Comparison of ENCODE assay signal across 21 cellular contexts in genomic region chr1:160670701-160671100, GRCh38. TPM values are rescaled to one million over a fixed set of nuclear protein-coding genes. Genes with fewer than 3 reads are reported as not detected.
"Had no signal": no experiment of that assay in that cellular context is flagged by ENCODE, and none has a peak within 500 bp of the region (broad histone marks: within the 10 kb centered on the region; RNA-seq: fewer than 3 reads in every experiment).

No MANE protein-coding gene starts in this region.

- H3K9me3 ChIP-seq: colonic mucosa, gastrocnemius medialis, SJSA1, vagina had no signal

- H3K27ac ChIP-seq: brain microvascular endothelial cell, colonic mucosa, gastrocnemius medialis, left ventricle myocardium inferior, psoas muscle, SJSA1, skin epidermis, stomach, vagina had no signal

- H3K27me3 ChIP-seq: brain microvascular endothelial cell, colonic mucosa, SJSA1, vagina had no signal

- ATAC-seq: gastrocnemius medialis, psoas muscle, right cardiac atrium had no signal

- FAIRE-seq: endometrium, TTC549 had no signal

- H3K36me3 ChIP-seq: brain microvascular endothelial cell, colonic mucosa, gastrocnemius medialis, left ventricle myocardium inferior, SJSA1, stomach, vagina had no signal

- H3K4me3 ChIP-seq: colonic mucosa, gastrocnemius medialis, left ventricle myocardium inferior, psoas muscle, SJSA1, skin epidermis, stomach, vagina had no signal

- H3K4me1 ChIP-seq: colonic mucosa, gastrocnemius medialis, psoas muscle, SJSA1, vagina had no signal

- DNase-seq: activated CD4-positive, alpha-beta T cell treated with anti-CD3 and anti-CD28 coated beads, Interleukin-2, amount 50 U/mL, for 1 hour; aorta; brain microvascular endothelial cell; central memory CD4-positive, alpha-beta T cell; colonic mucosa; gastrocnemius medialis; head of caudate nucleus; left ventricle myocardium inferior; mammary epithelial cell; psoas muscle; right cardiac atrium; stomach; trophoblast cell had no signal

RNA-seq across cellular contexts. Expression of gene SLAMF1, which starts 23.9 kb away (rescaled TPM):
- total RNA-seq: gastrocnemius medialis, kidney epithelial cell, left ventricle myocardium inferior, mammary epithelial cell, osteocyte, SJSA1, temporal lobe had no signal
- polyA plus RNA-seq: aorta, mammary epithelial cell had no signal

RNA-seq across cellular contexts. Expression of gene CD48, which starts 40.9 kb away (rescaled TPM):
- total RNA-seq: kidney epithelial cell, mammary epithelial cell, osteocyte, SJSA1, temporal lobe had no signal
- polyA plus RNA-seq: mammary epithelial cell had no signal
